ENCODE assay signal across 8 cellular contexts in genomic region chr3:129121792-129122696, GRCh38. TPM values are rescaled to one million over a fixed set of nuclear protein-coding genes. Genes with fewer than 3 reads are reported as not detected.
DNase-seq lines count a peak whose midpoint lies in the region; ATAC-seq and TF ChIP-seq lines count a peak whose summit lies in the region.

Gene RAB43 (minus strand): TSS chr3:129121804. CDS start chr3:129121489, 315 bp downstream.

- peak within 1 kb of the TSS; percentile 92 for H3K4me3 Mint-ChIP-seq in activated CD4-positive, alpha-beta T cell treated with anti-CD3 and anti-CD28 coated beads, Interleukin-2, amount 10 ng/mL, durations not matched to agents 7 days and 5 days

- DNase-seq in NCI-H226 (peak; percentile 73), kidney glomerular epithelial cell (lab: John Stamatoyannopoulos, UW) (peak; percentile 75)
- peak; percentile 84 for DNase-seq in activated CD4-positive, alpha-beta T cell treated with anti-CD3 and anti-CD28 coated beads, Interleukin-2, amount 10 ng/mL, durations not matched to agents 7 days and 5 days
- DNase-seq in stimulated activated CD4-positive, alpha-beta T cell treated with anti-CD3 and anti-CD28 coated beads, Interleukin-15, amount 100 ng/mL, for 24 hours: peak; percentile 87

- H3K4me1 Mint-ChIP-seq in activated CD4-positive, alpha-beta T cell treated with anti-CD3 and anti-CD28 coated beads, Interleukin-2, amount 10 ng/mL, durations not matched to agents 7 days and 5 days: peaks cover 35% of the 10 kb centered on the region

- peaks cover 37% of the 10 kb centered on the region for H3K36me3 Mint-ChIP-seq in activated CD4-positive, alpha-beta T cell treated with anti-CD3 and anti-CD28 coated beads, Interleukin-2, amount 10 ng/mL, durations not matched to agents 7 days and 5 days (ENCODE audit: low read depth)

- ATAC-seq in GM18505 (IDR thresholded peaks at IDR 0.05; ENCODE audit: unreplicated experiment) (peak; percentile 46), HG03025 (IDR thresholded peaks at IDR 0.05; ENCODE audit: low FRiP score, unreplicated experiment) (peak; percentile 34), GM18873 (IDR thresholded peaks at IDR 0.05; ENCODE audit: low FRiP score, unreplicated experiment) (no peak)

- POLR2A ChIA-PET in activated CD4-positive, alpha-beta T cell treated with anti-CD3 and anti-CD28 coated beads, Interleukin-2, amount 10 ng/mL, durations not matched to agents 7 days and 5 days (lab: Charles Lee): interaction anchor here (0.9 to 1.2 kb wide), 2 partner anchors 54 to 68 kb away, joined by 3 read pairs; no protein-coding TSS in a partner anchor

- no peaks in the 10 kb centered on the region for H3K27me3 Mint-ChIP-seq in activated CD4-positive, alpha-beta T cell treated with anti-CD3 and anti-CD28 coated beads, Interleukin-2, amount 10 ng/mL, durations not matched to agents 7 days and 5 days

- peak within 1 kb of the TSS; percentile 91 for H3K27ac ChIP-seq in cingulate gyrus (ENCODE audit: low read depth, low read length)

- peak; percentile 8 for TF ChIP-seq POLR2A in GM18505 (IDR thresholded peaks at IDR 0.05; ENCODE audit: borderline replicate concordance, extremely low read depth, insufficient read depth, insufficient read length)

- no peaks in the 10 kb centered on the region for H3K9me3 Mint-ChIP-seq in activated CD4-positive, alpha-beta T cell treated with anti-CD3 and anti-CD28 coated beads, Interleukin-2, amount 10 ng/mL, durations not matched to agents 7 days and 5 days

- peak within 1 kb of the TSS; percentile 98 for H3K27ac Mint-ChIP-seq in activated CD4-positive, alpha-beta T cell treated with anti-CD3 and anti-CD28 coated beads, Interleukin-2, amount 10 ng/mL, durations not matched to agents 7 days and 5 days

- CTCF ChIA-PET in activated CD4-positive, alpha-beta T cell treated with anti-CD3 and anti-CD28 coated beads, Interleukin-2, amount 10 ng/mL, durations not matched to agents 7 days and 5 days (lab: Charles Lee): interaction anchor here (0.6 to 2.3 kb wide), 17 partner anchors 9 to 152 kb away, joined by 3 to 13 read pairs (median 4); partner anchors contain the start of gene ISY1

RNA-seq across cellular contexts. Expression of gene RAB43, which starts in this region (rescaled TPM):
- 10 to 100 TPM; 52.0 to 59.1 TPM for total RNA-seq in activated CD4-positive, alpha-beta T cell treated with anti-CD3 and anti-CD28 coated beads, Interleukin-2, amount 10 ng/mL, durations not matched to agents 7 days and 5 days
